8 cellular contexts compared by ENCODE assay signal in the genomic region with DNA sequence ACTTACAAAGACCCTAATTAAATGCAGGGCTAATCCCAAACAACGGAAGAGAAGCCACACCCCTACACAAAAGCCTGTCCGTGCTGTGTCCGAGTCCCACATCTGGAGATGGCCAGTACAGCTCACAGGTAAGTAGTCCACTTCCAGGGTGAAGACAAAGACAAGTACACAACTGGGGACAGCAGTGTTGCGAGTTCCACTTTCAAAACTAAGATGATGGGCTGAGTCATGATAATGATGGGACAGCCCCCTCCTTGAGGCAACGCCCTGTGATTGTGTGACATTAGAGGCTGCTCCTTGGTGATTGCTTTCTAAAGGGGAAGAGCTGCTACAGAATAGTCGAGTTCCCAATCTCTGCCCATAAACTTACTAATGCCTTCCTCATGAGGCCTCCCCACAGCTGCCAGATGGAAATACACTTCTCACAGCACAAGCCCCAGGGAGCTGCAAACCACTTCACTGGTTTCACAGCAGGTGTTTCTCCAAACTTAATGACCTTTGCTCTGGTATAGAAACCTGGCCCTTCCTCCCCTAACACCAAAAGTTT. TPM values are rescaled to one million over a fixed set of nuclear protein-coding genes. Genes with fewer than 3 reads are reported as not detected.
DNase-seq lines count a peak whose midpoint lies in the region; ATAC-seq and TF ChIP-seq lines count a peak whose summit lies in the region.

No MANE protein-coding gene starts in this region.

- H3K9me2 ChIP-seq in GM23338 (ENCODE audit: insufficient read depth), result no peaks in the 10 kb centered on the region

- no peak overlapping the region for H3K27ac Mint-ChIP-seq in GM23338

- H3K9me3 Mint-ChIP-seq in GM23338, result no peaks in the 10 kb centered on the region

- no peak overlapping the region for H3K4me2 ChIP-seq in GM23338

- H3K4me1 Mint-ChIP-seq in GM23338, result peaks cover 4% of the 10 kb centered on the region; the same call in 1 of the 3 replicates

- H3K27ac ChIP-seq in GM23338 (ENCODE audit: low read depth), result no peak overlapping the region

- no peak for TF ChIP-seq POLR2A in erythroblast (IDR thresholded peaks at IDR 0.05; ENCODE audit: low read length)

- no peaks in the 10 kb centered on the region for H3K79me2 ChIP-seq in GM23338 (replicated peaks; ENCODE audit: insufficient read depth)

- no peak overlapping the region for H2AFZ ChIP-seq in GM23338

- no peaks in the 10 kb centered on the region; the same call in 1 of the 2 replicates for H4K20me1 ChIP-seq in GM23338 (replicated peaks; ENCODE audit: insufficient read depth)

- no peak overlapping the region for H3K4me3 ChIP-seq in GM23338

- ATAC-seq in GM18868 (IDR thresholded peaks at IDR 0.05; ENCODE audit: unreplicated experiment) (peak; percentile 85), GM23338 (peak; percentile 48; the same call in 2 of the 3 replicates)

- no peaks in the 10 kb centered on the region for H3K4me1 ChIP-seq in GM23338 (ENCODE audit: insufficient read depth)

- no peaks in the 10 kb centered on the region for H3K27me3 ChIP-seq in GM23338 (ENCODE audit: insufficient read depth)

- DNase-seq in GM23338 (ENCODE audit: low spot score), result no peak
- peak; percentile 11 for DNase-seq in NAMALWA (ENCODE audit: low spot score)
- peak; percentile 79 to 81 for DNase-seq in erythroblast (lab: John Stamatoyannopoulos, UW)
- DNase-seq in ecto neural progenitor cell (ENCODE audit: low spot score), result no peak
- DNase-seq in NCI-H1092 (lab: John Stamatoyannopoulos, UW), result no peak
- DNase-seq in COLO668 (lab: John Stamatoyannopoulos, UW; ENCODE audit: unreplicated experiment), result no peak
- DNase-seq in NCI-H1417 treated with DMSO at 0.1 percent for 48 hours (lab: John Stamatoyannopoulos, UW), result no peak

- peaks cover 2% of the 10 kb centered on the region for H3K27me3 Mint-ChIP-seq in GM23338 (ENCODE audit: insufficient read depth, low read depth, poor library complexity)

- H3K36me3 Mint-ChIP-seq in GM23338 (ENCODE audit: low read depth), result peaks cover 25% of the 10 kb centered on the region

- no peak overlapping the region for H3K4me3 Mint-ChIP-seq in GM23338

- H3F3A ChIP-seq in GM23338 (replicated peaks; ENCODE audit: low read depth), result no peaks in the 10 kb centered on the region

- H3K36me3 ChIP-seq in GM23338 (ENCODE audit: insufficient read depth), result no peaks in the 10 kb centered on the region; the same call in 1 of the 2 replicates

- no peak for TF ChIP-seq CTCF in GM23338 (conservative IDR thresholded peaks at IDR 0.05; ENCODE audit: low read depth in 2 of 2)

TF ChIP-seq in GM23338, 12 proteins besides CTCF, POLR2A, EP300 and RAD21:
- TF ChIP-seq ZNF331 (CRISPR knock-in tag; IDR thresholded peaks at IDR 0.05; ENCODE audit: low read depth) (no peak), ZNF114 (CRISPR knock-in tag; IDR thresholded peaks at IDR 0.05) (no peak), JUNB (IDR thresholded peaks at IDR 0.05; ENCODE audit: unreplicated experiment) (no peak)
- TF ChIP-seq, protein P1, sequence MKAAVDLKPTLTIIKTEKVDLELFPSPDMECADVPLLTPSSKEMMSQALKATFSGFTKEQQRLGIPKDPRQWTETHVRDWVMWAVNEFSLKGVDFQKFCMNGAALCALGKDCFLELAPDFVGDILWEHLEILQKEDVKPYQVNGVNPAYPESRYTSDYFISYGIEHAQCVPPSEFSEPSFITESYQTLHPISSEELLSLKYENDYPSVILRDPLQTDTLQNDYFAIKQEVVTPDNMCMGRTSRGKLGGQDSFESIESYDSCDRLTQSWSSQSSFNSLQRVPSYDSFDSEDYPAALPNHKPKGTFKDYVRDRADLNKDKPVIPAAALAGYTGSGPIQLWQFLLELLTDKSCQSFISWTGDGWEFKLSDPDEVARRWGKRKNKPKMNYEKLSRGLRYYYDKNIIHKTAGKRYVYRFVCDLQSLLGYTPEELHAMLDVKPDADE (IDR thresholded peaks at IDR 0.05), result no peak
- TF ChIP-seq, protein P2, sequence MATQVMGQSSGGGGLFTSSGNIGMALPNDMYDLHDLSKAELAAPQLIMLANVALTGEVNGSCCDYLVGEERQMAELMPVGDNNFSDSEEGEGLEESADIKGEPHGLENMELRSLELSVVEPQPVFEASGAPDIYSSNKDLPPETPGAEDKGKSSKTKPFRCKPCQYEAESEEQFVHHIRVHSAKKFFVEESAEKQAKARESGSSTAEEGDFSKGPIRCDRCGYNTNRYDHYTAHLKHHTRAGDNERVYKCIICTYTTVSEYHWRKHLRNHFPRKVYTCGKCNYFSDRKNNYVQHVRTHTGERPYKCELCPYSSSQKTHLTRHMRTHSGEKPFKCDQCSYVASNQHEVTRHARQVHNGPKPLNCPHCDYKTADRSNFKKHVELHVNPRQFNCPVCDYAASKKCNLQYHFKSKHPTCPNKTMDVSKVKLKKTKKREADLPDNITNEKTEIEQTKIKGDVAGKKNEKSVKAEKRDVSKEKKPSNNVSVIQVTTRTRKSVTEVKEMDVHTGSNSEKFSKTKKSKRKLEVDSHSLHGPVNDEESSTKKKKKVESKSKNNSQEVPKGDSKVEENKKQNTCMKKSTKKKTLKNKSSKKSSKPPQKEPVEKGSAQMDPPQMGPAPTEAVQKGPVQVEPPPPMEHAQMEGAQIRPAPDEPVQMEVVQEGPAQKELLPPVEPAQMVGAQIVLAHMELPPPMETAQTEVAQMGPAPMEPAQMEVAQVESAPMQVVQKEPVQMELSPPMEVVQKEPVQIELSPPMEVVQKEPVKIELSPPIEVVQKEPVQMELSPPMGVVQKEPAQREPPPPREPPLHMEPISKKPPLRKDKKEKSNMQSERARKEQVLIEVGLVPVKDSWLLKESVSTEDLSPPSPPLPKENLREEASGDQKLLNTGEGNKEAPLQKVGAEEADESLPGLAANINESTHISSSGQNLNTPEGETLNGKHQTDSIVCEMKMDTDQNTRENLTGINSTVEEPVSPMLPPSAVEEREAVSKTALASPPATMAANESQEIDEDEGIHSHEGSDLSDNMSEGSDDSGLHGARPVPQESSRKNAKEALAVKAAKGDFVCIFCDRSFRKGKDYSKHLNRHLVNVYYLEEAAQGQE (IDR thresholded peaks at IDR 0.05; ENCODE audit: unreplicated experiment), result no peak

RNA-seq across cellular contexts. Expression of gene RFT1, which starts 27.6 kb away (rescaled TPM):
- total RNA-seq in GM23338 (2014; rRNA removed; shearing (Covaris generic)), result 13.3 and 15.3 TPM in 2 replicates
- polyA plus RNA-seq in GM23338 (2016; fragmentation: Nextera tagmentation; extraction: Ambion mirVana), result 11.0 and 11.3 TPM in 2 replicates

RNA-seq across cellular contexts. Expression of gene SFMBT1, which starts 56.8 kb away (rescaled TPM):
- total RNA-seq in GM23338 (2014; rRNA removed; shearing (Covaris generic)), result 19.0 and 24.0 TPM in 2 replicates
- 4.9 and 5.3 TPM in 2 replicates for polyA plus RNA-seq in GM23338 (2016; fragmentation: Nextera tagmentation; extraction: Ambion mirVana)

RNA-seq across cellular contexts. Expression of gene PRKCD, which starts 58.3 kb away (rescaled TPM):
- total RNA-seq in GM23338 (2014; rRNA removed; shearing (Covaris generic)), result 10.2 and 11.8 TPM in 2 replicates
- polyA plus RNA-seq in GM23338 (2016; fragmentation: Nextera tagmentation; extraction: Ambion mirVana), result 11.3 and 12.5 TPM in 2 replicates

Comparison
In these comparisons a context has a peak if more than half of its experiments do, and no peak if none do; other contexts are left out.
1. DNase-seq: peak in NAMALWA (single experiment) and erythroblast (2 of 2); none in GM23338 (single experiment), ecto neural progenitor cell (single experiment), NCI-H1092 (single experiment), COLO668 (single experiment) and NCI-H1417 treated with DMSO at 0.1 percent for 48 hours (single experiment).